In the genomic region with DNA sequence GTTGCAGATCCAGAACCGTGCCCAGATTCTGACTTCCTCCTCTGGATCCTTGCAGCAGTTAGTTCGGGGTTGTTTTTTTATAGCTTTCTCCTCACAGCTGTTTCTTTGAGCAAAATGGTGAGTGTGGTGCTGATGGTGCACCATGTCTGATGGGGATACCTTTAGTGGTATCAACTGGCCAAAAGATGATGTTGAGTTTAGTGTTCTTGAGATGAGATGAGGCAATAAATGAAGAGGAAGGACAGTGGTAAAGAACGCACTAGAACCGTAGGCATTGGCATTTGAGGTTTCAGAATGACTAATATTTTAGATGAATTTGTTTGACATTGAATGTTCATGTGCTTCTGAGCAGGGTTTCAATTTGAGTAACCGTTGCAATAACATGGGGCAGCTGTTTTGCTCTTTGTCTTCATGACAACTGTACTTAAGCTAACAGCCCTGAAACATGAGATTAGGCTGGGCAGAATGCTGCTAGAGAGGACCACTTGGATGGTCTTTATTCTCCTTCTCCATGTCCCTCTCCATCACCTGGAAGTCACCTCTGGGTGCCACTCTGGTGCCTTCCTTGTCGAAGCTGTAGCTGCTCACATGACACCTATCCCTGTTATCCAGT, we compare ENCODE assay signal across 8 cellular contexts. TPM values are rescaled to one million over a fixed set of nuclear protein-coding genes. Genes with fewer than 3 reads are reported as not detected.
DNase-seq lines count a peak whose midpoint lies in the region; ATAC-seq, FAIRE-seq and TF ChIP-seq lines count a peak whose summit lies in the region.

No MANE protein-coding gene starts in this region.

- TF ChIP-seq CTCF in GM13977 (IDR thresholded peaks at IDR 0.05; ENCODE audit: extremely low read depth, insufficient read depth, missing control alignments) (no peak), HepG2 (CRISPR knock-in tag; IDR thresholded peaks at IDR 0.05) (no peak), suprapubic skin (IDR thresholded peaks at IDR 0.05) (no peak)

- H3K36me3 Mint-ChIP-seq in activated naive CD8-positive, alpha-beta T cell treated with anti-CD3 and anti-CD28 coated beads for 36 hours = peaks cover 73% of the 10 kb centered on the region

- no peak for FAIRE-seq in HepG2 (lab: Jason Lieb, UNC)

- WGBS in HepG2 (ENCODE audit: low lambda C conversion rate) = 2% methylated on average over 6 of the region's 6 CpGs
- WGBS in suprapubic skin = 73% methylated on average over 6 of the region's 6 CpGs

- H3K27ac Mint-ChIP-seq in activated naive CD8-positive, alpha-beta T cell treated with anti-CD3 and anti-CD28 coated beads for 36 hours = peak overlapping the region; percentile 98

- H3K9me3 ChIP-seq in HepG2 (ENCODE audit: low read length) = no peaks in the 10 kb centered on the region
- H3K9me3 ChIP-seq in suprapubic skin = no peaks in the 10 kb centered on the region

- CTCF ChIA-PET in HepG2 (lab: Yijun Ruan, JAX; ENCODE audit: low intra/inter-chr PET ratio, low total read pairs) = no interaction called here

- POLR2A ChIA-PET in HepG2 (lab: Yijun Ruan, JAX) = no interaction called here

- H3K36me3 ChIP-seq in HepG2 (replicated peaks in 1 of 2; ENCODE audit: control insufficient read depth in 1 of 2, insufficient read depth in 2 of 2, low read length in 2 of 2) = no peaks in the 10 kb centered on the region
- no peaks in the 10 kb centered on the region for H3K36me3 ChIP-seq in suprapubic skin

- TF ChIP-seq POLR2A in HepG2 (IDR thresholded peaks at IDR 0.05; ENCODE audit: insufficient read depth in 1 of 2, low read depth in 2 of 2, low read length in 2 of 2) (no peak), suprapubic skin (IDR thresholded peaks at IDR 0.05) (no peak)

- H3K4me1 Mint-ChIP-seq in activated naive CD8-positive, alpha-beta T cell treated with anti-CD3 and anti-CD28 coated beads for 36 hours = peaks cover 66% of the 10 kb centered on the region

- TF ChIP-seq EP300 in HepG2 (IDR thresholded peaks at IDR 0.05; ENCODE audit: low read depth in 2 of 2, low read length in 2 of 2) = no peak
- no peak for TF ChIP-seq EP300 in HepG2 (CRISPR knock-in tag; IDR thresholded peaks at IDR 0.05; ENCODE audit: borderline replicate concordance)
- TF ChIP-seq EP300 in suprapubic skin (IDR thresholded peaks at IDR 0.05) = no peak

- H3K9ac ChIP-seq in HepG2 (ENCODE audit: insufficient read depth, low read depth, low read length) = no peak overlapping the region

- in situ Hi-C loops in GM13977 (cut with MboI; ENCODE audit: low pct_unique_long_range_greater_than_20kb, low sequenced_read_pairs, unreplicated experiment) (no loop called here), HepG2 (cut with HindIII; ENCODE audit: extremely low pct_ligation_motif_present, low pct_unique_long_range_greater_than_20kb) (no loop called here)

- H3K79me2 ChIP-seq in HepG2 (ENCODE audit: insufficient read depth, low read length) = no peaks in the 10 kb centered on the region

- no peaks in the 10 kb centered on the region for H3K27me3 Mint-ChIP-seq in activated naive CD8-positive, alpha-beta T cell treated with anti-CD3 and anti-CD28 coated beads for 36 hours

- DNase-seq in GM13977 (ENCODE audit: low spot score) (peak; percentile 68), HepG2 (ENCODE audit: low spot score) (no peak), GDM1 (lab: John Stamatoyannopoulos, UW) (no peak), mucosa of gallbladder (ENCODE audit: low spot score) (no peak), suprapubic skin (ENCODE audit: low spot score in 2 of 2) (no peak)
- peak; percentile 40 for DNase-seq in activated naive CD8-positive, alpha-beta T cell treated with anti-CD3 and anti-CD28 coated beads for 36 hours

- BruUV-seq in HepG2 (replicated peaks; lab: Mats Ljungman, UMichigan) = no TSS peak

- H3K4me1 ChIP-seq in HepG2 (ENCODE audit: insufficient read depth, low read length) (no peaks in the 10 kb centered on the region), suprapubic skin (no peaks in the 10 kb centered on the region)

- H3K4me3 ChIP-seq in HepG2 (replicated peaks in 1 of 3; ENCODE audit: insufficient read depth in 1 of 3, low read depth in 2 of 3, low read length in 3 of 3) (no peak overlapping the region), suprapubic skin (no peak overlapping the region)

- no peak overlapping the region for H2AFZ ChIP-seq in HepG2 (ENCODE audit: low read length)

- H3K9me3 Mint-ChIP-seq in activated naive CD8-positive, alpha-beta T cell treated with anti-CD3 and anti-CD28 coated beads for 36 hours = peaks cover 9% of the 10 kb centered on the region

- H3K27me3 ChIP-seq in HepG2 (ENCODE audit: control insufficient read depth in 1 of 2, insufficient read depth in 2 of 2, low read length in 2 of 2) = peaks cover 0 to 23% of the 10 kb centered on the region in 2 experiments; a peak in 2 of 5 replicates
- H3K27me3 ChIP-seq in suprapubic skin = no peaks in the 10 kb centered on the region

- ATAC-seq in GM19397 (IDR thresholded peaks at IDR 0.05; ENCODE audit: unreplicated experiment) (peak; percentile 87), HG03135 (IDR thresholded peaks at IDR 0.05; ENCODE audit: unreplicated experiment) (peak; percentile 96), HepG2 (no peak)

- intact Hi-C loops in HepG2 (cut with micrococcal nuclease; ENCODE audit: unreplicated experiment) = no loop called here

- H4K20me1 ChIP-seq in HepG2 (ENCODE audit: insufficient read depth, low read length) = no peaks in the 10 kb centered on the region

- H3K27ac ChIP-seq in HepG2 (ENCODE audit: extremely low read length, insufficient read depth, low read length) = no peak overlapping the region
- H3K27ac ChIP-seq in suprapubic skin = no peak overlapping the region

- TF ChIP-seq RAD21 in HepG2 (CRISPR knock-in tag; IDR thresholded peaks at IDR 0.05) = no peak

- no peak overlapping the region for H3K4me2 ChIP-seq in HepG2 (ENCODE audit: low read depth, low read length)

- H3K4me3 Mint-ChIP-seq in activated naive CD8-positive, alpha-beta T cell treated with anti-CD3 and anti-CD28 coated beads for 36 hours = peak overlapping the region; percentile 94

TF ChIP-seq in HepG2, 621 proteins besides CTCF, POLR2A, EP300 and RAD21 (continues in another document):
- no peak for TF ChIP-seq ZNF552 (CRISPR knock-in tag; IDR thresholded peaks at IDR 0.05; ENCODE audit: borderline replicate concordance)

RNA-seq across cellular contexts. Expression of a gene that starts 3.9 kb away (rescaled TPM):
- total RNA-seq in activated naive CD8-positive, alpha-beta T cell treated with anti-CD3 and anti-CD28 coated beads for 36 hours = 10 to 100 TPM; 45.6 to 50.9 TPM
- total RNA-seq in HepG2 (2016; rRNA removed; fragmentation: Illumina TruSeq; extraction: Trizol) (not detected in 2 replicates), mucosa of gallbladder (1.6 TPM), suprapubic skin (1 to 10 TPM in 1 of 4 donors, not detected in 3; 1.2 TPM)
- not detected in 2 replicates for total RNA-seq in HepG2 (2016; cell fraction: cytosol; rRNA removed; fragmentation: Illumina TruSeq; extraction: Trizol; ENCODE audit: low read depth)
- 0.04 TPM in 1 of 2 replicates, not detected in the other for total RNA-seq in HepG2 (2016; cell fraction: insoluble cytoplasmic fraction; rRNA removed; fragmentation: Illumina TruSeq; extraction: Trizol)
- total RNA-seq in HepG2 (2016; cell fraction: membrane; rRNA removed; fragmentation: Illumina TruSeq; extraction: Trizol) = not detected in 2 replicates
- total RNA-seq in HepG2 (2016; cell fraction: nucleus; rRNA removed; fragmentation: Illumina TruSeq; extraction: Trizol) = not detected in 2 replicates
- polyA plus RNA-seq in HepG2 (2011; rRNA removed) = 0.16 TPM in 1 of 2 replicates, not detected in the other
- not detected in 2 replicates for polyA plus RNA-seq in HepG2 (2011; cell fraction: cytosol; rRNA removed)
- polyA plus RNA-seq in HepG2 (2011; cell fraction: nucleus; rRNA removed) = 0.32 and 0.40 TPM in 2 replicates
- polyA plus RNA-seq in HepG2 (2012) = 0.15 TPM in 1 of 2 replicates, not detected in the other
- polyA plus RNA-seq in HepG2 (2016; cell fraction: cytosol; fragmentation: Illumina TruSeq; extraction: Trizol; ENCODE audit: low read depth) = not detected in 2 replicates
- polyA plus RNA-seq in HepG2 (2016; cell fraction: insoluble cytoplasmic fraction; fragmentation: Illumina TruSeq; extraction: Trizol; ENCODE audit: low read depth) = 0.14 TPM in 1 of 2 replicates, not detected in the other
- polyA plus RNA-seq in HepG2 (2016; cell fraction: membrane; fragmentation: Illumina TruSeq; extraction: Trizol; ENCODE audit: low read depth) = not detected in 2 replicates
- polyA plus RNA-seq in HepG2 (2016; cell fraction: nucleus; fragmentation: Illumina TruSeq; extraction: Trizol; ENCODE audit: insufficient read depth, low read depth) = 0.31 TPM in 1 of 2 replicates, not detected in the other
- polyA minus RNA-seq in HepG2 (2011; rRNA and poly(A)+ RNA removed; ENCODE audit: low replicate concordance) = not detected in 2 replicates
- not detected in 2 replicates for polyA minus RNA-seq in HepG2 (2011; cell fraction: cytosol; rRNA and poly(A)+ RNA removed)
- not detected in 2 replicates for polyA minus RNA-seq in HepG2 (2011; cell fraction: nucleus; rRNA and poly(A)+ RNA removed)

Comparison
In these comparisons a context has a peak if more than half of its experiments do, and no peak if none do; other contexts are left out.
1. DNase-seq: peak in GM13977 (single experiment) and activated naive CD8-positive, alpha-beta T cell treated with anti-CD3 and anti-CD28 coated beads for 36 hours (single experiment); none in HepG2 (single experiment), GDM1 (single experiment), mucosa of gallbladder (single experiment) and suprapubic skin (0 of 2).
2. RNA of a gene that starts 3.9 kb away (total RNA-seq): 45.6 to 50.9 TPM in activated naive CD8-positive, alpha-beta T cell treated with anti-CD3 and anti-CD28 coated beads for 36 hours; 1.6 TPM in mucosa of gallbladder (single experiment), 1.2 TPM in suprapubic skin and 0.04 TPM in HepG2; every median in the first group is over 10 times any median in the second.